In genomic region chr22:30026751-30027150, GRCh38 we compare ENCODE assay signal across 17 cellular contexts. TPM values are rescaled to one million over a fixed set of nuclear protein-coding genes. Genes with fewer than 3 reads are reported as not detected.
"Had no signal": no experiment of that assay in that cellular context is flagged by ENCODE, and none has a peak within 500 bp of the region (broad histone marks: within the 10 kb centered on the region; RNA-seq: fewer than 3 reads in every experiment).

No MANE protein-coding gene starts in this region.

- H3K4me3 ChIP-seq: adrenal gland, mucosa of descending colon, tibial nerve had no signal

- ATAC-seq: activated CD4-positive, alpha-beta T cell treated with anti-CD3 and anti-CD28 coated beads for 36 hours; activated CD8-positive, alpha-beta T cell treated with anti-CD3 and anti-CD28 coated beads for 36 hours; activated T-cell treated with anti-CD3 and anti-CD28 coated beads, Interleukin-2, amount 50 U/mL, for 72 hours; effector memory CD8-positive, alpha-beta T cell; natural killer cell treated with Interleukin-12 subunit alpha and Interleukin-12 subunit beta and Interleukin-15 and Interleukin-18, amount 100 ng/mL, for 72 hours; T-cell had no signal

- DNase-seq: activated CD4-positive, alpha-beta T cell treated with anti-CD3 and anti-CD28 coated beads for 36 hours; activated CD8-positive, alpha-beta memory T cell treated with anti-CD3 and anti-CD28 coated beads, Interleukin-2, amount 50 U/mL, for 4 hours; activated CD8-positive, alpha-beta T cell treated with anti-CD3 and anti-CD28 coated beads for 36 hours; activated naive CD4-positive, alpha-beta T cell; activated T-cell treated with anti-CD3 and anti-CD28 coated beads, Interleukin-2, amount 50 U/mL, for 72 hours; adrenal gland; caudate nucleus; cortex of kidney; effector memory CD8-positive, alpha-beta T cell; erythroblast; T-cell had no signal

- H3K4me3 Mint-ChIP-seq: activated CD4-positive, alpha-beta T cell treated with anti-CD3 and anti-CD28 coated beads for 36 hours; activated CD8-positive, alpha-beta T cell treated with anti-CD3 and anti-CD28 coated beads for 36 hours; activated T-cell treated with anti-CD3 and anti-CD28 coated beads, Interleukin-2, amount 50 U/mL, for 72 hours; effector memory CD8-positive, alpha-beta T cell; natural killer cell treated with Interleukin-12 subunit alpha and Interleukin-12 subunit beta and Interleukin-15 and Interleukin-18, amount 100 ng/mL, for 72 hours; T-cell had no signal

- H3K27me3 ChIP-seq: adrenal gland, tibial nerve had no signal

- H3K27ac ChIP-seq: VCaP had no signal

- H3K9me3 ChIP-seq: adrenal gland, mucosa of descending colon, tibial nerve had no signal

- H3K9me3 Mint-ChIP-seq: activated CD8-positive, alpha-beta T cell treated with anti-CD3 and anti-CD28 coated beads for 36 hours; activated T-cell treated with anti-CD3 and anti-CD28 coated beads, Interleukin-2, amount 50 U/mL, for 72 hours; effector memory CD8-positive, alpha-beta T cell; natural killer cell treated with Interleukin-12 subunit alpha and Interleukin-12 subunit beta and Interleukin-15 and Interleukin-18, amount 100 ng/mL, for 72 hours; T-cell had no signal

- H3K4me1 Mint-ChIP-seq: T-cell had no signal

- H3K27ac Mint-ChIP-seq: activated CD4-positive, alpha-beta T cell treated with anti-CD3 and anti-CD28 coated beads for 36 hours; activated CD8-positive, alpha-beta T cell treated with anti-CD3 and anti-CD28 coated beads for 36 hours; activated T-cell treated with anti-CD3 and anti-CD28 coated beads, Interleukin-2, amount 50 U/mL, for 72 hours; natural killer cell treated with Interleukin-12 subunit alpha and Interleukin-12 subunit beta and Interleukin-15 and Interleukin-18, amount 100 ng/mL, for 72 hours; T-cell had no signal

RNA-seq across cellular contexts. Expression of gene HORMAD2, which starts 53.5 kb away (rescaled TPM):
- total RNA-seq: activated CD4-positive, alpha-beta T cell treated with anti-CD3 and anti-CD28 coated beads for 36 hours; activated CD8-positive, alpha-beta T cell treated with anti-CD3 and anti-CD28 coated beads for 36 hours; adrenal gland; mucosa of descending colon; natural killer cell treated with Interleukin-12 subunit alpha and Interleukin-12 subunit beta and Interleukin-15 and Interleukin-18, amount 100 ng/mL, for 72 hours; osteocyte; SK-MEL-5; T-cell; tibial nerve had no signal
